ENCODE assay signal across 4 cellular contexts in the genomic region with DNA sequence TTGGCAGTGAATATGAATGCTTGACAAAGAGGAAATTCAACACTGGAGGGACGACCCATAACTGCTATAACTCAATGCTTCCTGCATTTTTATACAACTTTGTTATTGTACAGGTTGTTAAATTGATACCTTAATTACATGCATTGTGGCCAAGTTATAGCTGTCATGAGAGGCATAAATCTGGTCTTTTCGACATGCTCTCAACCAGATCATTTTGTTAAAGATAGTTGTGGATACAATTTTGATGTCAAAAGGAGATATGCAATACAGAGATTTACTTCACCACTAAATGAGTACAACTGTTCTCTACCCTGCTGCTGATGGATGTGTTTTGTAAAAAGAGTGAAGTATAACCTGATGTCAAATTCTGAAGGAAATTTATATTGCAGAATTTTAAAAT.
"Had no signal": no experiment of that assay in that cellular context is flagged by ENCODE, and none has a peak within 500 bp of the region (broad histone marks: within the 10 kb centered on the region; RNA-seq: fewer than 3 reads in every experiment).

No MANE protein-coding gene starts in this region.

- H3K4me3 Mint-ChIP-seq: GM23338, H9 had no signal

- H3K4me2 ChIP-seq: GM23338 had no signal

- H3K27ac Mint-ChIP-seq: GM23338, H9 had no signal

- H3K9me3 Mint-ChIP-seq: GM23338, H9 had no signal

- H3K4me3 ChIP-seq: GM23338 had no signal

- DNase-seq: H9, HCEC 1CT, IMR-90 had no signal

- H2AFZ ChIP-seq: GM23338 had no signal

- ATAC-seq: GM23338 had no signal
